Comparison of ENCODE assay signal across 23 cellular contexts in genomic region chr22:42489000-42489399, GRCh38. TPM values are rescaled to one million over a fixed set of nuclear protein-coding genes. Genes with fewer than 3 reads are reported as not detected.
"Had no signal": no experiment of that assay in that cellular context is flagged by ENCODE, and none has a peak within 500 bp of the region (broad histone marks: within the 10 kb centered on the region; RNA-seq: fewer than 3 reads in every experiment).

No MANE protein-coding gene starts in this region.

- H3K4me3 Mint-ChIP-seq: IgD-negative memory B cell had no signal

- H3K9me3 ChIP-seq: SK-N-SH had no signal

- DNase-seq: Kasumi-1, MM.1S, NCI-H1092 treated with DMSO at 0.1 percent for 48 hours, NCI-H1436, NCI-H187, NCI-H2029, NCI-H2081 treated with DMSO at 0.1 percent for 48 hours, NCI-H2171, NCI-H226, NCI-H446, NCI-H510A, NCI-H524 treated with DMSO at 0.1 percent for 48 hours, NCI-H69, NCI-H774, PC-3, SK-N-SH, SW 1271 had no signal

- H3K4me1 Mint-ChIP-seq: IgD-negative memory B cell had no signal

- H3K9me3 Mint-ChIP-seq: IgD-negative memory B cell had no signal

- H3K36me3 Mint-ChIP-seq: IgD-negative memory B cell had no signal

- H3K4me3 ChIP-seq: K562 had no signal

- H3K27ac ChIP-seq: HL-60, KMS-11 had no signal

RNA-seq across cellular contexts. Expression of gene NFAM1, which starts 56.8 kb away (rescaled TPM):
- total RNA-seq: M059J, SK-MEL-5 had no signal
